ENCODE assay signal across 2 cellular contexts in genomic region chr11:82194521-82194920, GRCh38.
TF ChIP-seq lines count a peak whose summit lies in the region.

No MANE protein-coding gene starts in this region.

TF ChIP-seq in GM23338, 12 proteins besides CTCF, POLR2A, EP300 and RAD21:
- TF ChIP-seq CREB1 (CRISPR knock-in tag; IDR thresholded peaks at IDR 0.05; ENCODE audit: low read depth) (no peak), ZNF331 (CRISPR knock-in tag; IDR thresholded peaks at IDR 0.05; ENCODE audit: low read depth) (no peak), STAT1 (IDR thresholded peaks at IDR 0.05; ENCODE audit: unreplicated experiment) (no peak)

TF ChIP-seq in H1, 55 proteins besides CTCF, POLR2A, EP300 and RAD21:
- TF ChIP-seq, protein P1, sequence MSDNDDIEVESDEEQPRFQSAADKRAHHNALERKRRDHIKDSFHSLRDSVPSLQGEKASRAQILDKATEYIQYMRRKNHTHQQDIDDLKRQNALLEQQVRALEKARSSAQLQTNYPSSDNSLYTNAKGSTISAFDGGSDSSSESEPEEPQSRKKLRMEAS (IDR thresholded peaks at IDR 0.05) = peak; percentile 42; the same call in 1 of the 2 replicates
- TF ChIP-seq SRF (IDR thresholded peaks at IDR 0.05; ENCODE audit: low read depth, low read length) = no peak
- TF ChIP-seq YY1 (IDR thresholded peaks at IDR 0.05; ENCODE audit: low read depth, low read length) = no peak
- no peak for TF ChIP-seq MAFK (IDR thresholded peaks at IDR 0.05; ENCODE audit: low read depth, low read length)
- no peak for TF ChIP-seq CHD2 (IDR thresholded peaks at IDR 0.05; ENCODE audit: low read length)
- no peak for TF ChIP-seq JUND (IDR thresholded peaks at IDR 0.05; ENCODE audit: low read length)
- TF ChIP-seq E2F6 (IDR thresholded peaks at IDR 0.05) = peak; percentile 48; the same call in 1 of the 2 replicates
